ENCODE assay signal across 8 cellular contexts in the genomic region with DNA sequence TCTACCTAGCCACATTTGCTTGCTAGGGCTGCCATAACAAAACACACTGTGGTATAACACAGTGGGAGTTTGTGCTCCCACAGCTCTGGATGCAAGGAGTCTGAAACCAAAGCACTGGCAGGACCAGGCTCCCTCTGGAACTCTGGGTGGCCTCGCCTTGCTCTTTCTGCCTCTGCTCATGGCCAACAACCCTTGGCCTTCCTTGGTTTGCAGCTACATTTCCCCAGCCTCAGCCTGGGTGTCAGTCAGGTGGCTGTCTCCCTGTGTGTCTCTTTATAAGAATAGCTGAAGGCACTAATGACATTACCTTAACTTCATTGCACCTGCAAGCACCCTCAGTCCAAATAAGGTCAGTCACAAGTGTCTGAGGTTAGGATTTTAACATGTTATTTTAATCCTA.
"Had no signal": no experiment of that assay in that cellular context is flagged by ENCODE, and none has a peak within 500 bp of the region (broad histone marks: within the 10 kb centered on the region; RNA-seq: fewer than 3 reads in every experiment).

No MANE protein-coding gene starts in this region.

- H3K9me3 ChIP-seq: HAP-1 had no signal

- H3K9ac ChIP-seq: GM23248 had no signal

- H3K4me1 ChIP-seq: HAP-1 had no signal

- DNase-seq: GM23248, GOT3, H7, H9, HCEC 1CT, HFFc6 had no signal

- H3K27ac Mint-ChIP-seq: HFFc6 had no signal

- H3K4me3 ChIP-seq: GM23248, HAP-1 had no signal

- ATAC-seq: HCT116 had no signal

- H3K27ac ChIP-seq: GM23248 had no signal

- H3K36me3 ChIP-seq: HAP-1 had no signal

- H2AFZ ChIP-seq: GM23248 had no signal

- H3K4me3 Mint-ChIP-seq: H9, HFFc6 had no signal
